In the genomic region with DNA sequence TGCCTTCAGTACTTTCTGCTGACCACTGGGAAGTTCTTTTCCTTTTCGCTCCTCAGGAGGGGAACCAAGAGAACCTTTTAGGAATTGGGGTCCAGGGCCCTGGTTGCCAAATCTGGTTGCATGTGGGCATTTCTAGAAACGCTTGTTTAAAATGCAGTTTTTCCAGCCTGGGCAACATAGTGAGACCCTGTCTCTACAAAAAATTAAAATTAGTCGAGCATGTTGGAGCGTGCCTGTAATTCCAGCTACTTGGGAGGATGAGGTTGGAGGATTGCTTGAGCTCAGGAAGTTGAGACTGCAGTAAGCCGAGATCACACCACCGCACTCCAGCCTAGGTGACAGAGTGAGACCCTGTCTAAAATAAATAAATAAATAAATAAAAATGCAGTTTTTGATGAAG, we compare ENCODE assay signal across 9 cellular contexts. TPM values are rescaled to one million over a fixed set of nuclear protein-coding genes. Genes with fewer than 3 reads are reported as not detected.
DNase-seq lines count a peak whose midpoint lies in the region; ATAC-seq, FAIRE-seq and TF ChIP-seq lines count a peak whose summit lies in the region.
"Had no signal": no experiment of that assay in that cellular context is flagged by ENCODE, and none has a peak within 500 bp of the region (broad histone marks: within the 10 kb centered on the region; RNA-seq: fewer than 3 reads in every experiment).

No MANE protein-coding gene starts in this region.

- peaks cover 15% of the 10 kb centered on the region for H3K79me2 ChIP-seq in GM23248 (ENCODE audit: insufficient read depth)
- H3K79me2 ChIP-seq in endothelial cell of umbilical vein (ENCODE audit: control insufficient read depth, insufficient read depth, low read length), result peaks cover 5% of the 10 kb centered on the region

- POLR2A ChIA-PET in endothelial cell of umbilical vein (lab: Charles Lee), result no interaction called here

- no peak for TF ChIP-seq POLR2A in Peyer's patch (IDR thresholded peaks at IDR 0.05)
- TF ChIP-seq POLR2A in endothelial cell of umbilical vein (IDR thresholded peaks at IDR 0.05; ENCODE audit: low read depth, low read length), result no peak
- no peak for TF ChIP-seq POLR2A in gastrocnemius medialis (IDR thresholded peaks at IDR 0.05)

- no peak overlapping the region for H3K27ac ChIP-seq in GM23248
- peak overlapping the region in 2 of 4 donors; percentile 82 to 83 for H3K27ac ChIP-seq in Peyer's patch
- H3K27ac ChIP-seq in endothelial cell of umbilical vein (ENCODE audit: insufficient read depth, low read depth, low read length), result no peak overlapping the region
- peak overlapping the region; percentile 88 to 98 (median 92) for H3K27ac ChIP-seq in gastrocnemius medialis

- no TSS peak for BruUV-seq in endothelial cell of umbilical vein (replicated peaks; lab: Mats Ljungman, UMichigan)

- H3K4me2 ChIP-seq in GM23248 (ENCODE audit: unreplicated experiment) (peak overlapping the region; percentile 92), endothelial cell of umbilical vein (ENCODE audit: insufficient read depth, low read length) (peak overlapping the region; percentile 91)

- H3K9me2 ChIP-seq in GM23248 (ENCODE audit: insufficient read depth), result no peaks in the 10 kb centered on the region

- no peak for TF ChIP-seq CTCF in Peyer's patch (IDR thresholded peaks at IDR 0.05)
- no peak for TF ChIP-seq CTCF in endothelial cell of umbilical vein (IDR thresholded peaks at IDR 0.05; ENCODE audit: extremely low read depth in 1 of 2, insufficient read depth in 1 of 2, low read depth in 1 of 2, low read length in 2 of 2)
- no peak for TF ChIP-seq CTCF in gastrocnemius medialis (IDR thresholded peaks at IDR 0.05 in 4 of 5, conservative IDR thresholded peaks at IDR 0.05 in 1 of 5)

- CTCF ChIA-PET in endothelial cell of umbilical vein (lab: Charles Lee), result interaction anchor here (0.8 to 1.1 kb wide), 4 partner anchors 11 to 132 kb away, joined by 3 read pairs; partner anchors contain the start of gene SCRN2

- FAIRE-seq in endothelial cell of umbilical vein (lab: Jason Lieb, UNC), result peak; percentile 65

- no peak for ATAC-seq in gastrocnemius medialis

- no peaks in the 10 kb centered on the region for H3K9me1 ChIP-seq in endothelial cell of umbilical vein (replicated peaks; ENCODE audit: control insufficient read depth, extremely low read depth, insufficient read depth, low read length)

- no peak overlapping the region for H2AFZ ChIP-seq in GM23248
- no peak overlapping the region for H2AFZ ChIP-seq in endothelial cell of umbilical vein (ENCODE audit: low read depth, low read length)

- H3K4me3 ChIP-seq in GM23248 (peak overlapping the region; percentile 88), Peyer's patch (peak overlapping the region in 3 of 4 donors; percentile 63 to 92 (median 79)), endothelial cell of umbilical vein (replicated peaks in 1 of 3; ENCODE audit: insufficient read depth in 1 of 3, low read depth in 1 of 3, low read length in 3 of 3) (peak overlapping the region in 1 of 3 experiments; percentile 85), gastrocnemius medialis (peak overlapping the region; percentile 77 to 99 (median 88))

- H3K9me3 ChIP-seq in GM23248 (ENCODE audit: low read depth) (no peaks in the 10 kb centered on the region), Peyer's patch (no peaks in the 10 kb centered on the region), endothelial cell of umbilical vein (replicated peaks; ENCODE audit: control insufficient read depth, insufficient read depth, low read length) (no peaks in the 10 kb centered on the region), gastrocnemius medialis (no peaks in the 10 kb centered on the region)

- H4K20me1 ChIP-seq in GM23248 (ENCODE audit: insufficient read depth) (no peaks in the 10 kb centered on the region), endothelial cell of umbilical vein (replicated peaks; ENCODE audit: control insufficient read depth, extremely low read depth, insufficient read depth, low read length) (no peaks in the 10 kb centered on the region)

- intact Hi-C loops in endothelial cell of umbilical vein (cut with micrococcal nuclease) (no loop called here), gastrocnemius medialis (cut with DNase I; ENCODE audit: low total_unique reads) (loop anchor here (10.0 kb wide), 1 partner anchor 98 kb away; the partner anchor contains the start of gene SCRN2)

- no peaks in the 10 kb centered on the region for H3F3A ChIP-seq in GM23248 (ENCODE audit: insufficient read depth)

- in situ Hi-C loops in GM23248 (cut with MboI), result no loop called here
- in situ Hi-C loops in gastrocnemius medialis (cut with MboI; ENCODE audit: low sequenced_read_pairs in 4 of 4), result loop anchor here in 1 of 4 donors (10.0 kb wide), 1 partner anchor 48 kb away; the partner anchor contains the start of gene SP2
- in situ Hi-C loops in G401 (cut with HindIII; ENCODE audit: low sequenced_read_pairs), result no loop called here

- 78 to 81% methylated on average over 6 of the region's 6 CpGs for WGBS in GM23248 (ENCODE audit: low coverage in 1 of 2, low lambda C conversion rate in 2 of 2, missing lambda C conversion rate in 2 of 2), 2 experiments

- H3K9ac ChIP-seq in GM23248 (peak overlapping the region; percentile 84), endothelial cell of umbilical vein (replicated peaks; ENCODE audit: extremely low read depth, insufficient read depth, low read length) (no peak overlapping the region)

- dilution Hi-C loops in endothelial cell of umbilical vein (cut with MboI; ENCODE audit: extremely low pct_ligation_motif_present, low sequenced_read_pairs), result no loop called here

- H3K27me3 ChIP-seq in GM23248 (replicated peaks; ENCODE audit: insufficient read depth), result no peaks in the 10 kb centered on the region
- no peaks in the 10 kb centered on the region for H3K27me3 ChIP-seq in Peyer's patch
- no peaks in the 10 kb centered on the region for H3K27me3 ChIP-seq in endothelial cell of umbilical vein (ENCODE audit: control insufficient read depth in 2 of 2, insufficient read depth in 2 of 2, low read length in 2 of 2)
- no peaks in the 10 kb centered on the region for H3K27me3 ChIP-seq in gastrocnemius medialis

- H3K4me1 ChIP-seq in GM23248 (ENCODE audit: insufficient read depth) (0 out of 2 replicates have a peak, but pooled peaks cover 3% of the 10 kb centered on the region), Peyer's patch (peaks cover 0 to 32% (median 6%) of the 10 kb centered on the region in 4 donors), endothelial cell of umbilical vein (ENCODE audit: control insufficient read depth, extremely low read depth, insufficient read depth, low read length) (peaks cover 15% of the 10 kb centered on the region), gastrocnemius medialis (peaks cover 18 to 28% of the 10 kb centered on the region in 2 donors)

- H3K36me3 ChIP-seq in GM23248 (ENCODE audit: low read depth) (no peaks in the 10 kb centered on the region), Peyer's patch (peaks cover 0 to 6% (median 0%) of the 10 kb centered on the region in 3 donors), endothelial cell of umbilical vein (ENCODE audit: control insufficient read depth in 2 of 2, extremely low read depth in 1 of 2, insufficient read depth in 2 of 2, low read length in 2 of 2) (peaks cover 0 to 4% of the 10 kb centered on the region in 2 experiments), gastrocnemius medialis (peaks cover 0 to 20% of the 10 kb centered on the region in 2 donors)

- DNase-seq in GM23248 (no peak), Peyer's patch (no peak), endothelial cell of umbilical vein (ENCODE audit: low read depth, low spot score) (no peak), gastrocnemius medialis (no peak), NCI-H1436 (lab: John Stamatoyannopoulos, UW) (no peak), superior temporal gyrus (ENCODE audit: extremely low spot score) (no peak), G401 (ENCODE audit: low spot score) (no peak)
- DNase-seq in stimulated activated CD4-positive, alpha-beta T cell treated with anti-CD3 and anti-CD28 coated beads, Interleukin-12 subunit alpha, Interleukin-12 subunit beta, amount 100 ng/mL, for 4 hours, result no peak
- DNase-seq: kidney glomerular epithelial cell had no signal

RNA-seq across cellular contexts. Expression of gene PNPO, which starts 1.2 kb away (rescaled TPM):
- 44.7 and 53.7 TPM in 2 replicates for total RNA-seq in GM23248 (2014; rRNA removed; shearing (Covaris generic))
- polyA plus RNA-seq in GM23248 (2016; fragmentation: Nextera tagmentation; extraction: Ambion mirVana), result 20.0 and 22.7 TPM in 2 replicates
- 100 to 1,000 TPM in 1 of 4 donors, 10 to 100 TPM in 3; 23.9 to 103 (median 64.6) TPM for total RNA-seq in Peyer's patch
- total RNA-seq in endothelial cell of umbilical vein, result 20.6 and 22.0 TPM in 2 replicates
- 19.7 and 22.1 TPM in 2 replicates for polyA plus RNA-seq in endothelial cell of umbilical vein
- 16.9 and 17.2 TPM in 2 replicates for polyA plus RNA-seq in endothelial cell of umbilical vein (2011; cell fraction: cytosol; rRNA removed)
- 10.0 and 11.7 TPM in 2 replicates for polyA plus RNA-seq in endothelial cell of umbilical vein (2011; cell fraction: nucleus; rRNA removed)
- polyA plus RNA-seq in endothelial cell of umbilical vein (2012), result 15.2 and 18.0 TPM in 2 replicates
- polyA minus RNA-seq in endothelial cell of umbilical vein, result 27.0 and 29.8 TPM in 2 replicates
- 23.4 TPM for polyA minus RNA-seq in endothelial cell of umbilical vein (2011; cell fraction: cytosol; rRNA and poly(A)+ RNA removed)
- polyA minus RNA-seq in endothelial cell of umbilical vein (2011; cell fraction: nucleus; rRNA and poly(A)+ RNA removed), result 5.3 and 8.8 TPM in 2 replicates
- total RNA-seq in gastrocnemius medialis, result 10 to 100 TPM; 27.9 to 64.0 (median 41.5) TPM
- total RNA-seq in G401 (2014; rRNA removed; shearing (Covaris generic)), result 50.2 and 90.7 TPM in 2 replicates

RNA-seq across cellular contexts. Expression of gene PRR15L, which starts 15.1 kb away (rescaled TPM):
- not detected in 2 replicates for total RNA-seq in GM23248 (2014; rRNA removed; shearing (Covaris generic))
- polyA plus RNA-seq in GM23248 (2016; fragmentation: Nextera tagmentation; extraction: Ambion mirVana) (0.16 TPM in 1 of 2 replicates, not detected in the other), endothelial cell of umbilical vein (not detected in 2 replicates)
- total RNA-seq in Peyer's patch (100 to 1,000 TPM in 3 of 4 donors, 10 to 100 TPM in 1; 88.3 to 358 (median 288) TPM), endothelial cell of umbilical vein (not detected in 2 replicates), gastrocnemius medialis (under 1 TPM in 1 of 4 donors, not detected in 3; 0.87 TPM)
- not detected in 2 replicates for polyA plus RNA-seq in endothelial cell of umbilical vein (2011; cell fraction: cytosol; rRNA removed)
- not detected in 2 replicates for polyA plus RNA-seq in endothelial cell of umbilical vein (2011; cell fraction: nucleus; rRNA removed)
- polyA plus RNA-seq in endothelial cell of umbilical vein (2012), result 0.11 and 0.18 TPM in 2 replicates
- not detected in 2 replicates for polyA minus RNA-seq in endothelial cell of umbilical vein
- not detected for polyA minus RNA-seq in endothelial cell of umbilical vein (2011; cell fraction: cytosol; rRNA and poly(A)+ RNA removed)
- polyA minus RNA-seq in endothelial cell of umbilical vein (2011; cell fraction: nucleus; rRNA and poly(A)+ RNA removed), result not detected in 2 replicates
- not detected in 2 replicates for total RNA-seq in G401 (2014; rRNA removed; shearing (Covaris generic))

RNA-seq across cellular contexts. Expression of gene CDK5RAP3, which starts 28.3 kb away (rescaled TPM):
- 61.7 and 80.8 TPM in 2 replicates for total RNA-seq in GM23248 (2014; rRNA removed; shearing (Covaris generic))
- polyA plus RNA-seq in GM23248 (2016; fragmentation: Nextera tagmentation; extraction: Ambion mirVana), result 81.6 and 92.2 TPM in 2 replicates
- total RNA-seq in Peyer's patch, result 1,000 to 10,000 TPM in 1 of 4 donors, 100 to 1,000 TPM in 3; 198 to 1,062 (median 553) TPM
- 109 and 122 TPM in 2 replicates for total RNA-seq in endothelial cell of umbilical vein
- polyA plus RNA-seq in endothelial cell of umbilical vein, result 128 and 139 TPM in 2 replicates
- 74.8 and 79.0 TPM in 2 replicates for polyA plus RNA-seq in endothelial cell of umbilical vein (2011; cell fraction: cytosol; rRNA removed)
- 1,121 and 1,379 TPM in 2 replicates for polyA plus RNA-seq in endothelial cell of umbilical vein (2011; cell fraction: nucleus; rRNA removed)
- polyA plus RNA-seq in endothelial cell of umbilical vein (2012), result 88.3 and 108 TPM in 2 replicates
- polyA minus RNA-seq in endothelial cell of umbilical vein, result 156 and 174 TPM in 2 replicates
- 29.1 TPM for polyA minus RNA-seq in endothelial cell of umbilical vein (2011; cell fraction: cytosol; rRNA and poly(A)+ RNA removed)
- polyA minus RNA-seq in endothelial cell of umbilical vein (2011; cell fraction: nucleus; rRNA and poly(A)+ RNA removed), result 114 and 116 TPM in 2 replicates
- total RNA-seq in gastrocnemius medialis, result 10 to 100 TPM; 14.2 to 35.9 (median 27.8) TPM
- total RNA-seq in G401 (2014; rRNA removed; shearing (Covaris generic)), result 101 and 129 TPM in 2 replicates

RNA-seq across cellular contexts. Expression of gene SP2, which starts 46.5 kb away (rescaled TPM):
- total RNA-seq in GM23248 (2014; rRNA removed; shearing (Covaris generic)), result 2.5 and 3.2 TPM in 2 replicates
- polyA plus RNA-seq in GM23248 (2016; fragmentation: Nextera tagmentation; extraction: Ambion mirVana), result 13.6 and 14.2 TPM in 2 replicates
- 10 to 100 TPM in 3 of 4 donors, 1 to 10 TPM in 1; 8.6 to 29.7 (median 16.6) TPM for total RNA-seq in Peyer's patch
- total RNA-seq in endothelial cell of umbilical vein, result 18.5 and 18.6 TPM in 2 replicates
- 10.4 and 11.2 TPM in 2 replicates for polyA plus RNA-seq in endothelial cell of umbilical vein
- polyA plus RNA-seq in endothelial cell of umbilical vein (2011; cell fraction: cytosol; rRNA removed), result 10.8 and 12.8 TPM in 2 replicates
- 16.3 and 18.0 TPM in 2 replicates for polyA plus RNA-seq in endothelial cell of umbilical vein (2011; cell fraction: nucleus; rRNA removed)
- polyA plus RNA-seq in endothelial cell of umbilical vein (2012), result 14.1 and 14.8 TPM in 2 replicates
- polyA minus RNA-seq in endothelial cell of umbilical vein, result 5.3 and 5.4 TPM in 2 replicates
- 5.9 TPM for polyA minus RNA-seq in endothelial cell of umbilical vein (2011; cell fraction: cytosol; rRNA and poly(A)+ RNA removed)
- polyA minus RNA-seq in endothelial cell of umbilical vein (2011; cell fraction: nucleus; rRNA and poly(A)+ RNA removed), result 6.6 and 7.3 TPM in 2 replicates
- 10 to 100 TPM in 1 of 4 donors, 1 to 10 TPM in 3; 5.5 to 28.6 (median 7.0) TPM for total RNA-seq in gastrocnemius medialis
- total RNA-seq in G401 (2014; rRNA removed; shearing (Covaris generic)), result 0.68 and 0.71 TPM in 2 replicates

Comparison
In these comparisons a context has a peak if more than half of its experiments do, and no peak if none do; other contexts are left out.
1. H3K27ac ChIP-seq: peak in gastrocnemius medialis (4 of 4); none in GM23248 (single experiment) and endothelial cell of umbilical vein (single experiment).
2. RNA of gene PRR15L, which starts 15.1 kb away (total RNA-seq): 88.3 to 358 TPM in Peyer's patch; not detected in GM23248, not detected in endothelial cell of umbilical vein, 0.87 TPM in gastrocnemius medialis and not detected in G401; every median in the first group is over 10 times any median in the second.